ENCODE assay signal across 1 cellular context in the genomic region with DNA sequence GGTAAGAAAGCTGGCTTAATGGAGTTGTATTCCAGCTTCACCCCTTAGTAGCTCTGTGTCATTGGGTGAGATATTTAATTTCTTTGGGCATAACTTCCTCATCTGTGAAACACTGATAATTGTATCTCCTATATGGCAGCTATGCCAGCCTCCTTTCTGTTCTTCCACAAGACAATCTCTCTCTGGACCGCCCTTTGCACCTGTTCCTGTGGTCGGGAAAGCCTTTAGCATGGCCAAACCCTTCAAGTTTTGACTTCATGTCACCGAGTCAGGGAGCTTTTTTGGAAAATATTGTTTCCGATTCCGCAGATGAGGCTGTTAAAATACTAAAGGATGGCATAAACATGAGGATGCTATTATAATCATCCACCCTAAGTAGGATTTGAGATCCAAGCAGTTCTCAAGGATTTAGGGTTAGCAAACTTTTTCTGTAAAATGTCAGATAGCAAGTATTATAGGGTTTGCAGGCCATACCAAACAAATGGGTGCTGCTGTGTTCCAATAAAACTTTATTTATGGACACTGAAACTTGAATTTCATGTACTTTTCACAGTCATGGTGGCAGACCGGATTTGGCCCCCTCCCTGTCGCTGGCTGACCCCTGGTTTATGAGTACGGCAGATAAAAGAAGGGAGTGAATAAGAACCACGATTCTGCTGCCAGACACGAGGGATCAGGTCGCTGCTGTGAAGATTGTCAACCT.
TF ChIP-seq lines count a peak whose summit lies in the region.

No MANE protein-coding gene starts in this region.

TF ChIP-seq in GM12878, 131 proteins besides CTCF, POLR2A, EP300 and RAD21 (continued from another document):
- TF ChIP-seq, protein P1, sequence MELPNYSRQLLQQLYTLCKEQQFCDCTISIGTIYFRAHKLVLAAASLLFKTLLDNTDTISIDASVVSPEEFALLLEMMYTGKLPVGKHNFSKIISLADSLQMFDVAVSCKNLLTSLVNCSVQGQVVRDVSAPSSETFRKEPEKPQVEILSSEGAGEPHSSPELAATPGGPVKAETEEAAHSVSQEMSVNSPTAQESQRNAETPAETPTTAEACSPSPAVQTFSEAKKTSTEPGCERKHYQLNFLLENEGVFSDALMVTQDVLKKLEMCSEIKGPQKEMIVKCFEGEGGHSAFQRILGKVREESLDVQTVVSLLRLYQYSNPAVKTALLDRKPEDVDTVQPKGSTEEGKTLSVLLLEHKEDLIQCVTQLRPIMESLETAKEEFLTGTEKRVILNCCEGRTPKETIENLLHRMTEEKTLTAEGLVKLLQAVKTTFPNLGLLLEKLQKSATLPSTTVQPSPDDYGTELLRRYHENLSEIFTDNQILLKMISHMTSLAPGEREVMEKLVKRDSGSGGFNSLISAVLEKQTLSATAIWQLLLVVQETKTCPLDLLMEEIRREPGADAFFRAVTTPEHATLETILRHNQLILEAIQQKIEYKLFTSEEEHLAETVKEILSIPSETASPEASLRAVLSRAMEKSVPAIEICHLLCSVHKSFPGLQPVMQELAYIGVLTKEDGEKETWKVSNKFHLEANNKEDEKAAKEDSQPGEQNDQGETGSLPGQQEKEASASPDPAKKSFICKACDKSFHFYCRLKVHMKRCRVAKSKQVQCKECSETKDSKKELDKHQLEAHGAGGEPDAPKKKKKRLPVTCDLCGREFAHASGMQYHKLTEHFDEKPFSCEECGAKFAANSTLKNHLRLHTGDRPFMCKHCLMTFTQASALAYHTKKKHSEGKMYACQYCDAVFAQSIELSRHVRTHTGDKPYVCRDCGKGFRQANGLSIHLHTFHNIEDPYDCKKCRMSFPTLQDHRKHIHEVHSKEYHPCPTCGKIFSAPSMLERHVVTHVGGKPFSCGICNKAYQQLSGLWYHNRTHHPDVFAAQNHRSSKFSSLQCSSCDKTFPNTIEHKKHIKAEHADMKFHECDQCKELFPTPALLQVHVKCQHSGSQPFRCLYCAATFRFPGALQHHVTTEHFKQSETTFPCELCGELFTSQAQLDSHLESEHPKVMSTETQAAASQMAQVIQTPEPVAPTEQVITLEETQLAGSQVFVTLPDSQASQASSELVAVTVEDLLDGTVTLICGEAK (IDR thresholded peaks at IDR 0.05; ENCODE audit: borderline replicate concordance) = peak; percentile 62; the same call in 1 of the 2 replicates
